ENCODE assay signal across 8 cellular contexts in the genomic region with DNA sequence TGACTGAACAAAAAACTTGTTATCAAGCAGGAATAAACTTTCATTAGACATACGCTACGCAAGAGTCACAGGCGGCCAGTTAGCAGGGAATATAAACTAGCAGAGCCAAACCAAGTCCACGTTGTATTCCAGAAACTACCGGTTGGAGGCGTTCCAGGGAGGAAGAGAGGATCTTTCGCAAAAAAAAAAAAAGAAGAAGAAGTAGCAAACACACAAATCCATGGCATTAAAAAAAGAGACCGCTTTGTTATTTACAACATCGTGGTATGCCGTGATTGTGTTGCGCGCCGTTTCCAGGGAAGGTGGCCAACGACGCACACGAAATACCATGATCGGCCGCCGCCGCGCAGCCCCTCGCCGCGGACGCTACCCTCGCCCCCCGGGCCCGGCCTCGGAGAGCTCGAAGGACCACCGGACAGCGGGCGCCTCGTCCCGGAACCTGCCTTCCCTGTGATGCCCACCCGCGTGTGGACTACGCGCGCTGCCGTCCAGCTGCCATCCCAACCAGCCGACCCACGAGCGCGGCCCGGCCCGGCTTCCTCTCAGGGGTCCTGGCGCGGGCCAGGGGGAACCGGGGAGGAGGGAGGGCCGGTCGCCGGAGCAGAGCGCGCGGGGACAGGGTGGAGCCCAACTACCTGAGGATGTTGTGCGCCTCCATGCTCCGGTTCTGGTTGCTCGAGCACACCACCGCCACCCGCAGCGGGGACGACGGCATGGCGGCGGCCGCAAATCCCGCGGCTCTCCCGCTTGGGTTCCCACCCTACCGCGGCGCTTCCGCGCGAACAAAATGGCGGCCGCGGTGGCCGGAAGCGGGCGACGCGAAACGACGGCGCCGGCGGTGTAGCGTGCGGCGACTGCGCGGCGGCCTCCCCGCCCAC.
DNase-seq lines count a peak whose midpoint lies in the region; ATAC-seq and TF ChIP-seq lines count a peak whose summit lies in the region.

No MANE protein-coding gene starts in this region.

- H3K4me1 ChIP-seq in mucosa of rectum (ENCODE audit: control insufficient read depth in 2 of 2, insufficient read depth in 2 of 2, low read length in 2 of 2): peaks cover 14 to 19% of the 10 kb centered on the region in 2 donors

- H3K27me3 ChIP-seq in mucosa of rectum (ENCODE audit: control insufficient read depth in 2 of 2, insufficient read depth in 2 of 2, low read length in 2 of 2): no peaks in the 10 kb centered on the region

- H3K9ac ChIP-seq in mucosa of rectum (ENCODE audit: low read depth in 1 of 2, low read length in 2 of 2): peak overlapping the region; percentile 99 to 100

- ATAC-seq in GM19023 (IDR thresholded peaks at IDR 0.05; ENCODE audit: unreplicated experiment): peak; percentile 51
- peak; percentile 64 for ATAC-seq in HG03159 (IDR thresholded peaks at IDR 0.05; ENCODE audit: unreplicated experiment)

- H3K9me3 ChIP-seq in mucosa of rectum (ENCODE audit: control insufficient read depth in 2 of 2, low read length in 2 of 2): no peaks in the 10 kb centered on the region

- H3K4me3 ChIP-seq in mucosa of rectum (ENCODE audit: low read length in 2 of 2): peak overlapping the region; percentile 94 to 99

- DNase-seq in NCI-H446 treated with DMSO at 0.1 percent for 48 hours (lab: John Stamatoyannopoulos, UW) (peak; percentile 75), epithelial cell of prostate (ENCODE audit: low read depth, low spot score) (no peak)
- DNase-seq in activated CD8-positive, alpha-beta memory T cell treated with anti-CD3 and anti-CD28 coated beads for 48 hours (ENCODE audit: low read depth in 2 of 3, low spot score in 2 of 3): peak in 2 of 3 experiments; percentile 38 to 62
- DNase-seq in stimulated activated naive CD4-positive, alpha-beta T cell (lab: John Stamatoyannopoulos, UW): peak; percentile 68 to 97 (median 86)

- H3K27ac ChIP-seq in C4-2B (peak overlapping the region; percentile 99), epithelial cell of prostate (peak overlapping the region; percentile 95), mucosa of rectum (ENCODE audit: low read depth in 2 of 2, low read length in 2 of 2) (peak overlapping the region; percentile 99)

- H3K36me3 ChIP-seq in mucosa of rectum (ENCODE audit: control insufficient read depth in 2 of 2, insufficient read depth in 2 of 2, low read length in 2 of 2): peaks cover 8 to 15% of the 10 kb centered on the region in 2 donors

- no peak for TF ChIP-seq CTCF in C4-2B (conservative IDR thresholded peaks at IDR 0.05)
